8 cellular contexts compared by ENCODE assay signal in the genomic region with DNA sequence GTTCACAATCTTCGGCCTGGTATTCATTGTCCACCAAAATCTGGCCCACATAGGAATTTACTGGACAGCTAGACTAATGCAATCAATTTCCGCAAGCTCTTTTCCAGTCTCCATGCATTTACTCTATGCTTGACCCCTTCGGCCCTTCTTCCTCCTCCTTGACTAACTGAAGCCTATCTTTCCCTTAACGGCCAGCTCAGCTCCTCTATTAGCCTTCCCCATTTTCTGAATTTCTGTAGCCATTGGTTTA. TPM values are rescaled to one million over a fixed set of nuclear protein-coding genes. Genes with fewer than 3 reads are reported as not detected.
A peak's percentile ranks its signal among the peaks of the same experiment; 100 is the strongest.
DNase-seq lines count a peak whose midpoint lies in the region; TF ChIP-seq lines count a peak whose summit lies in the region.

No MANE protein-coding gene starts in this region.

- no peak for DNase-seq in GM06990 (ENCODE audit: extremely low read depth, insufficient read length)
- no peak for DNase-seq in Karpas-422
- DNase-seq in anterior cingulate cortex (lab: John Stamatoyannopoulos, UW), result no peak
- DNase-seq in HK-2 (ENCODE audit: unreplicated experiment), result no peak
- no peak for DNase-seq in AG08395 (ENCODE audit: low spot score)
- DNase-seq in stimulated activated CD4-positive, alpha-beta T cell treated with anti-CD3 and anti-CD28 coated beads, Interleukin-4, amount 100 ng/mL, for 4 hours, result no peak

- H3K79me2 ChIP-seq in Karpas-422 (ENCODE audit: low read length), result peaks cover 27% of the 10 kb centered on the region

- H3K4me3 ChIP-seq in GM06990 (replicated peaks; ENCODE audit: low read depth, low read length), result peak overlapping the region; percentile 73
- H3K4me3 ChIP-seq in Karpas-422 (ENCODE audit: low read length), result peak overlapping the region; percentile 79
- H3K4me3 ChIP-seq in ectodermal cell (ENCODE audit: insufficient read depth, low read depth, low read length), result peak overlapping the region; percentile 65
- H3K4me3 ChIP-seq in neutrophil (ENCODE audit: low read depth in 1 of 2, low read length in 1 of 2), result peak overlapping the region; percentile 77

- peaks cover 35% of the 10 kb centered on the region for H3K4me1 ChIP-seq in Karpas-422 (ENCODE audit: low read length)
- no peaks in the 10 kb centered on the region for H3K4me1 ChIP-seq in ectodermal cell (ENCODE audit: control insufficient read depth, insufficient read depth, low read length)
- H3K4me1 ChIP-seq in neutrophil (ENCODE audit: control insufficient read depth in 1 of 2, insufficient read depth in 1 of 2, low read depth in 1 of 2, low read length in 1 of 2), result peaks cover 18 to 34% of the 10 kb centered on the region in 2 experiments

- peak overlapping the region; percentile 70 for H3K4me2 ChIP-seq in Karpas-422 (ENCODE audit: low read depth, low read length, poor library complexity, severe bottlenecking)

- H3K27ac ChIP-seq in Karpas-422 (ENCODE audit: low read length) (no peak overlapping the region), ectodermal cell (ENCODE audit: insufficient read depth, low read depth, low read length, poor library complexity, severe bottlenecking) (no peak overlapping the region), neutrophil (peak overlapping the region; percentile 97)

- H3K27me3 ChIP-seq in GM06990 (replicated peaks; ENCODE audit: control insufficient read depth, insufficient read depth, low read length) (no peaks in the 10 kb centered on the region), Karpas-422 (ENCODE audit: low read length) (no peaks in the 10 kb centered on the region), ectodermal cell (ENCODE audit: control insufficient read depth, insufficient read depth, low read length, poor library complexity, severe bottlenecking) (no peaks in the 10 kb centered on the region), neutrophil (no peaks in the 10 kb centered on the region)

- no peak for TF ChIP-seq CTCF in GM06990 (IDR thresholded peaks at IDR 0.05; ENCODE audit: insufficient read depth, low read length, poor library complexity, severe bottlenecking)
- TF ChIP-seq CTCF in neutrophil (IDR thresholded peaks at IDR 0.05), result no peak

- no peaks in the 10 kb centered on the region for H3K9me2 ChIP-seq in Karpas-422 (replicated peaks; ENCODE audit: insufficient read depth, low read length)

- peak overlapping the region; percentile 88 for H3K9ac ChIP-seq in Karpas-422 (ENCODE audit: low read length)

- H3K36me3 ChIP-seq in GM06990 (ENCODE audit: control insufficient read depth, insufficient read depth, low read length), result no peaks in the 10 kb centered on the region
- H3K36me3 ChIP-seq in Karpas-422 (ENCODE audit: insufficient read depth, low read length), result no peaks in the 10 kb centered on the region
- H3K36me3 ChIP-seq in ectodermal cell (ENCODE audit: control insufficient read depth, insufficient read depth, low read length), result no peaks in the 10 kb centered on the region
- no peaks in the 10 kb centered on the region for H3K36me3 ChIP-seq in neutrophil

- H2AFZ ChIP-seq in Karpas-422 (ENCODE audit: low read length), result no peak overlapping the region

- H4K20me1 ChIP-seq in Karpas-422 (ENCODE audit: insufficient read depth, low read depth, low read length), result no peaks in the 10 kb centered on the region

- 16 to 21% methylated on average over 4 of the region's 4 CpGs for WGBS in ectodermal cell, 2 experiments

- H3K9me3 ChIP-seq in Karpas-422 (ENCODE audit: low read length) (no peaks in the 10 kb centered on the region), ectodermal cell (ENCODE audit: control insufficient read depth, low read length) (no peaks in the 10 kb centered on the region), neutrophil (no peaks in the 10 kb centered on the region)

RNA-seq across cellular contexts. Expression of a gene that starts 1.2 kb away (rescaled TPM):
- total RNA-seq in Karpas-422 (2014; rRNA removed; shearing (Covaris generic); ENCODE audit: low replicate concordance), result 50.7 and 75.4 TPM in 2 replicates
- 22.6 TPM for polyA plus RNA-seq in ectodermal cell (2013, experiment 1 of 4)
- 25.5 TPM for polyA plus RNA-seq in ectodermal cell (2013, experiment 2 of 4)
- polyA plus RNA-seq in ectodermal cell (2013, experiment 3 of 4), result 16.3 TPM
- polyA plus RNA-seq in ectodermal cell (2013, experiment 4 of 4), result 18.3 TPM
